In the genomic region with DNA sequence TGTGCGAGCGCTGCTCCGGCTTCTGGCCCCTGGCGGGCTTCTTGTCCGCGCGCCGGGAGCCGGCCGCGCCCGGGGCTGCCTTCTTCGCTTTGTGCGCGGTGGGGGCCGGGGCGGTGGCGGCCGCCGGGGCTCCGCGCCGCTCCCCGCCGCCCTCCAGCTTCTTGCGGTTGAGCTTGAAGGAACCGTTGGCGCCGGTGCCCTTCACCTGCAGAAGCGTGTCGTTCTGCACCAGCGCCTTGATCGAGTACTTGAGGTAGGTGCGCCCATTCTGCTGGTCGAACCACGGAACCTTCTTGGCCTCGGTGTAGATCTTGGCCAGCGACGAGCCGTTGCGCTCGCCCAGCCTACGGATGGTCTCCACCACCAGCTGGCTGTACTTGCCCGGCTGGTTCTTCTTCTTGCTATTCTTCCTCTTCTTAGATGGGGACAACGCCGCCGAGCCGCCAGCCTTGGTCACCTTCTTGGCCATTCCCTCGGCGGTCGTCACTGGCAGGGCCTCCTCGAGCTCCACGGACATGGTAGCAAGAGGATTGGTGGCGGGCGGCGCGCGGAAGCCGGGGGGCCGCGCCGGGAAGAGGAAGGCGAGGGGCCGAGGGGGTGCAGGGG, we compare ENCODE assay signal across 8 cellular contexts. TPM values are rescaled to one million over a fixed set of nuclear protein-coding genes. Genes with fewer than 3 reads are reported as not detected.
DNase-seq lines count a peak whose midpoint lies in the region; ATAC-seq, FAIRE-seq and TF ChIP-seq lines count a peak whose summit lies in the region.

No MANE protein-coding gene starts in this region.

- 0 to 1% methylated on average over 41 to 64 of the region's 64 CpGs for WGBS in lower leg skin, 2 donors

- no peak for FAIRE-seq in H54 (lab: Jason Lieb, UNC)

- no peaks in the 10 kb centered on the region for H3K9me3 Mint-ChIP-seq in T-helper 2 cell treated with Interferon-gamma antibody and Interleukin-4, amounts not matched to agents 5 μg/mL and 100 μg/mL, for 36 hours
- no peaks in the 10 kb centered on the region for H3K9me3 Mint-ChIP-seq in chondrocyte (ENCODE audit: low read depth)

- peak overlapping the region; percentile 97 for H3K27ac Mint-ChIP-seq in T-helper 2 cell treated with Interferon-gamma antibody and Interleukin-4, amounts not matched to agents 5 μg/mL and 100 μg/mL, for 36 hours
- peak overlapping the region; percentile 89 for H3K27ac Mint-ChIP-seq in chondrocyte (ENCODE audit: unreplicated experiment)

- no peaks in the 10 kb centered on the region for H3K36me3 ChIP-seq in BJ (ENCODE audit: control insufficient read depth, insufficient read depth, low read length)

- peaks cover 25% of the 10 kb centered on the region for H3K4me1 Mint-ChIP-seq in T-helper 2 cell treated with Interferon-gamma antibody and Interleukin-4, amounts not matched to agents 5 μg/mL and 100 μg/mL, for 36 hours (ENCODE audit: low read depth)
- peaks cover 5% of the 10 kb centered on the region for H3K4me1 Mint-ChIP-seq in chondrocyte (ENCODE audit: low read depth)

- TF ChIP-seq POLR2A in H54 (IDR thresholded peaks at IDR 0.05; ENCODE audit: low read depth, low read length), result peak; percentile 33; the same call in 1 of the 2 replicates
- no peak for TF ChIP-seq POLR2A in lower leg skin (IDR thresholded peaks at IDR 0.05)

- H3K27me3 ChIP-seq in BJ (ENCODE audit: control insufficient read depth, insufficient read depth, low read length), result no peaks in the 10 kb centered on the region

- peak overlapping the region; percentile 97 for H3K4me3 Mint-ChIP-seq in T-helper 2 cell treated with Interferon-gamma antibody and Interleukin-4, amounts not matched to agents 5 μg/mL and 100 μg/mL, for 36 hours
- peak overlapping the region; percentile 92 for H3K4me3 Mint-ChIP-seq in chondrocyte (ENCODE audit: unreplicated experiment)

- peak overlapping the region; percentile 71 for H3K4me3 ChIP-seq in BJ (ENCODE audit: low read depth, low read length)
- H3K4me3 ChIP-seq in lower leg skin (ENCODE audit: low read depth, poor library complexity, severe bottlenecking), result peak overlapping the region; percentile 97

- peaks cover 7% of the 10 kb centered on the region for H3K36me3 Mint-ChIP-seq in T-helper 2 cell treated with Interferon-gamma antibody and Interleukin-4, amounts not matched to agents 5 μg/mL and 100 μg/mL, for 36 hours (ENCODE audit: low read depth)
- H3K36me3 Mint-ChIP-seq in chondrocyte (ENCODE audit: low read depth), result no peaks in the 10 kb centered on the region

- no peak for DNase-seq in BJ (ENCODE audit: low read depth)
- DNase-seq in H54 (ENCODE audit: insufficient read length, low spot score), result no peak
- no peak for DNase-seq in T-helper 2 cell treated with Interferon-gamma antibody and Interleukin-4, amounts not matched to agents 5 μg/mL and 100 μg/mL, for 36 hours (ENCODE audit: low spot score)
- DNase-seq in chondrocyte (ENCODE audit: low spot score), result no peak
- DNase-seq in lower leg skin (ENCODE audit: low spot score in 2 of 2), result peak in 1 of 2 donors; percentile 52
- peak; percentile 45 for DNase-seq in stimulated activated naive CD8-positive, alpha-beta T cell treated with anti-CD3 and anti-CD28 coated beads, Interleukin-15, Interleukin-2, amounts not matched to agents 100 U/mL and 50 U/mL, for 24 hours
- no peak for DNase-seq in HPDE6-E6E7 (ENCODE audit: extremely low spot score)

- CTCF ChIA-PET in BJ (lab: Yijun Ruan, JAX), result interaction anchor here (0.6 to 2.9 kb wide), 17 partner anchors 8 to 345 kb away, joined by 3 to 15 read pairs (median 4); no protein-coding TSS in a partner anchor

- no peak for TF ChIP-seq CTCF in BJ (IDR thresholded peaks at IDR 0.05; ENCODE audit: insufficient read depth, low read depth, low read length)
- TF ChIP-seq CTCF in chondrocyte (IDR thresholded peaks at IDR 0.05), result no peak
- no peak for TF ChIP-seq CTCF in lower leg skin (IDR thresholded peaks at IDR 0.05)

- ATAC-seq in stimulated activated naive CD8-positive, alpha-beta T cell treated with anti-CD3 and anti-CD28 coated beads, Interleukin-15, Interleukin-2, amounts not matched to agents 100 U/mL and 50 U/mL, for 24 hours, result no peak
- ATAC-seq in GM21360 (IDR thresholded peaks at IDR 0.05; ENCODE audit: unreplicated experiment), result no peak

- POLR2A ChIA-PET in BJ (lab: Charles Lee), result interaction anchor here (1.0 kb wide), 2 partner anchors 9 to 62 kb away, joined by 4 to 12 read pairs; no protein-coding TSS in a partner anchor

- H3K27me3 Mint-ChIP-seq in T-helper 2 cell treated with Interferon-gamma antibody and Interleukin-4, amounts not matched to agents 5 μg/mL and 100 μg/mL, for 36 hours (ENCODE audit: low read depth), result peaks cover 2% of the 10 kb centered on the region
- no peaks in the 10 kb centered on the region for H3K27me3 Mint-ChIP-seq in chondrocyte (ENCODE audit: low read depth)

- intact Hi-C loops in lower leg skin (cut with DNase I; ENCODE audit: low total_unique reads), result no loop called here

RNA-seq across cellular contexts. Expression of gene HMCES, which starts 36.8 kb away (rescaled TPM):
- 23.1 and 27.2 TPM in 2 replicates for polyA plus RNA-seq in BJ (2011; rRNA removed)
- polyA minus RNA-seq in BJ (2011; rRNA and poly(A)+ RNA removed), result 5.3 and 9.3 TPM in 2 replicates
- total RNA-seq in chondrocyte (21.6 to 25.9 TPM (median 22.7 TPM) in 3 replicates), lower leg skin (10 to 100 TPM; 25.2 to 34.9 (median 34.4) TPM)
